ENCODE assay signal across 13 cellular contexts in genomic region chr2:161384864-161385263, GRCh38. TPM values are rescaled to one million over a fixed set of nuclear protein-coding genes. Genes with fewer than 3 reads are reported as not detected.
DNase-seq lines count a peak whose midpoint lies in the region; ATAC-seq and TF ChIP-seq lines count a peak whose summit lies in the region.
"Had no signal": no experiment of that assay in that cellular context is flagged by ENCODE, and none has a peak within 500 bp of the region (broad histone marks: within the 10 kb centered on the region; RNA-seq: fewer than 3 reads in every experiment).

No MANE protein-coding gene starts in this region.

- no peaks in the 10 kb centered on the region for H3K79me2 ChIP-seq in OCI-LY7 (ENCODE audit: insufficient read depth, low read depth, low read length)

- no peak overlapping the region for H2AFZ ChIP-seq in OCI-LY7 (ENCODE audit: low read length)

- H3K36me3 ChIP-seq in mucosa of descending colon (ENCODE audit: low read depth) (no peaks in the 10 kb centered on the region), OCI-LY7 (ENCODE audit: insufficient read depth, low read length) (peaks cover 43% of the 10 kb centered on the region)

- no peak overlapping the region for H3K27ac ChIP-seq in OCI-LY7 (ENCODE audit: low read depth, low read length, poor library complexity, severe bottlenecking)
- H3K27ac ChIP-seq: stomach had no signal

- no peaks in the 10 kb centered on the region for H4K20me1 ChIP-seq in OCI-LY7 (ENCODE audit: insufficient read depth, low read length)

- H3K4me3 ChIP-seq in mucosa of descending colon: no peak overlapping the region
- H3K4me3 ChIP-seq in OCI-LY7 (ENCODE audit: low read depth, low read length, poor library complexity, severe bottlenecking): no peak overlapping the region
- H3K4me3 ChIP-seq: HAP-1, stomach had no signal

- CTCF ChIA-PET in activated naive CD4-positive, alpha-beta T cell treated with anti-CD3 and anti-CD28 coated beads for 36 hours (lab: Charles Lee): no interaction called here
- CTCF ChIA-PET in OCI-LY7 (lab: Charles Lee; ENCODE audit: unreplicated experiment): no interaction called here

- H3K4me2 ChIP-seq in OCI-LY7 (ENCODE audit: low read length): no peak overlapping the region

- H3K4me1 ChIP-seq in mucosa of descending colon (ENCODE audit: low read depth) (no peaks in the 10 kb centered on the region), OCI-LY7 (ENCODE audit: insufficient read depth, low read length, poor library complexity, severe bottlenecking) (no peaks in the 10 kb centered on the region)
- H3K4me1 ChIP-seq: stomach had no signal

- no peaks in the 10 kb centered on the region for H3K27me3 Mint-ChIP-seq in activated naive CD4-positive, alpha-beta T cell treated with anti-CD3 and anti-CD28 coated beads for 36 hours (ENCODE audit: low read depth)

- H3K27ac Mint-ChIP-seq in activated naive CD4-positive, alpha-beta T cell treated with anti-CD3 and anti-CD28 coated beads for 36 hours: no peak overlapping the region
- no peak overlapping the region for H3K27ac Mint-ChIP-seq in stimulated activated effector memory CD8-positive, alpha-beta T cell treated with anti-CD3 and anti-CD28 coated beads, Interleukin-12 subunit alpha, Interleukin-12 subunit beta, amount 100 ng/mL, for 72 hours

- peaks cover 20% of the 10 kb centered on the region for H3K36me3 Mint-ChIP-seq in activated naive CD4-positive, alpha-beta T cell treated with anti-CD3 and anti-CD28 coated beads for 36 hours (ENCODE audit: low read depth)
- H3K36me3 Mint-ChIP-seq in stimulated activated effector memory CD8-positive, alpha-beta T cell treated with anti-CD3 and anti-CD28 coated beads, Interleukin-12 subunit alpha, Interleukin-12 subunit beta, amount 100 ng/mL, for 72 hours: peaks cover 33% of the 10 kb centered on the region

- ATAC-seq in HG02588 (IDR thresholded peaks at IDR 0.05; ENCODE audit: unreplicated experiment) (peak; percentile 73), HG03558 (IDR thresholded peaks at IDR 0.05; ENCODE audit: extremely low read depth, unreplicated experiment) (peak; percentile 70), Right ventricle myocardium inferior (no peak), mucosa of descending colon (no peak)
- peak; percentile 81 for ATAC-seq in stimulated activated effector memory CD8-positive, alpha-beta T cell treated with anti-CD3 and anti-CD28 coated beads, Interleukin-12 subunit alpha, Interleukin-12 subunit beta, amount 100 ng/mL, for 72 hours

- no peaks in the 10 kb centered on the region for H3K9me2 ChIP-seq in OCI-LY7 (ENCODE audit: insufficient read depth, low read length)

- H3K9me3 ChIP-seq in mucosa of descending colon: no peaks in the 10 kb centered on the region
- no peaks in the 10 kb centered on the region for H3K9me3 ChIP-seq in OCI-LY7 (ENCODE audit: low read length)
- H3K9me3 ChIP-seq: HAP-1, stomach had no signal

- no peak overlapping the region for H3K4me3 Mint-ChIP-seq in activated naive CD4-positive, alpha-beta T cell treated with anti-CD3 and anti-CD28 coated beads for 36 hours
- no peak overlapping the region for H3K4me3 Mint-ChIP-seq in stimulated activated effector memory CD8-positive, alpha-beta T cell treated with anti-CD3 and anti-CD28 coated beads, Interleukin-12 subunit alpha, Interleukin-12 subunit beta, amount 100 ng/mL, for 72 hours

- peaks cover 11% of the 10 kb centered on the region for H3K4me1 Mint-ChIP-seq in activated naive CD4-positive, alpha-beta T cell treated with anti-CD3 and anti-CD28 coated beads for 36 hours (ENCODE audit: low read depth)
- no peaks in the 10 kb centered on the region for H3K4me1 Mint-ChIP-seq in stimulated activated effector memory CD8-positive, alpha-beta T cell treated with anti-CD3 and anti-CD28 coated beads, Interleukin-12 subunit alpha, Interleukin-12 subunit beta, amount 100 ng/mL, for 72 hours

- POLR2A ChIA-PET in OCI-LY7 (lab: Charles Lee): interaction anchor here (1.2 kb wide), 1 partner anchor 15 kb away, joined by 3 read pairs; no protein-coding TSS in a partner anchor

- no TSS peak for BruUV-seq in OCI-LY7 (replicated peaks; lab: Mats Ljungman, UMichigan)

- peak; percentile 18 for DNase-seq in activated naive CD4-positive, alpha-beta T cell treated with anti-CD3 and anti-CD28 coated beads for 36 hours
- DNase-seq in activated naive CD4-positive, alpha-beta T cell (lab: John Stamatoyannopoulos, UW): no peak
- no peak for DNase-seq in stimulated activated effector memory CD8-positive, alpha-beta T cell treated with anti-CD3 and anti-CD28 coated beads, Interleukin-12 subunit alpha, Interleukin-12 subunit beta, amount 100 ng/mL, for 72 hours (ENCODE audit: low spot score in 2 of 2)
- DNase-seq in Right ventricle myocardium inferior (ENCODE audit: missing footprints) (no peak), mucosa of descending colon (no peak), OCI-LY7 (ENCODE audit: low spot score) (no peak)
- DNase-seq: activated CD4-positive, alpha-beta T cell treated with anti-CD3 and anti-CD28 coated beads for 1 hour; C1 segment of cervical spinal cord; NCI-H524 treated with DMSO at 0.1 percent for 48 hours; stomach had no signal

- intact Hi-C loops in activated naive CD4-positive, alpha-beta T cell treated with anti-CD3 and anti-CD28 coated beads for 36 hours (cut with micrococcal nuclease): no loop called here
- intact Hi-C loops in Right ventricle myocardium inferior (cut with DNase I): no loop called here
- intact Hi-C loops in mucosa of descending colon (cut with DNase I, micrococcal nuclease): no loop called here
- intact Hi-C loops in OCI-LY7 (cut with micrococcal nuclease; ENCODE audit: unreplicated experiment): no loop called here

- H3K9me3 Mint-ChIP-seq in activated naive CD4-positive, alpha-beta T cell treated with anti-CD3 and anti-CD28 coated beads for 36 hours: no peaks in the 10 kb centered on the region
- H3K9me3 Mint-ChIP-seq in stimulated activated effector memory CD8-positive, alpha-beta T cell treated with anti-CD3 and anti-CD28 coated beads, Interleukin-12 subunit alpha, Interleukin-12 subunit beta, amount 100 ng/mL, for 72 hours: no peaks in the 10 kb centered on the region

- no peak for TF ChIP-seq CTCF in mucosa of descending colon (IDR thresholded peaks at IDR 0.05)
- TF ChIP-seq CTCF in OCI-LY7 (conservative IDR thresholded peaks at IDR 0.05; ENCODE audit: low read length): no peak

RNA-seq across cellular contexts. Expression of gene TBR1, which starts 31.2 kb away (rescaled TPM):
- total RNA-seq in activated naive CD4-positive, alpha-beta T cell treated with anti-CD3 and anti-CD28 coated beads for 36 hours: not detected
- not detected for total RNA-seq in Right ventricle myocardium inferior
- not detected for total RNA-seq in mucosa of descending colon
- total RNA-seq in OCI-LY7 (2014; rRNA removed; shearing (Covaris generic)): 0.03 and 0.05 TPM in 2 replicates
- 0.06 TPM in 1 of 2 replicates, not detected in the other for total RNA-seq in OCI-LY7 (2022)
- total RNA-seq: stomach had no signal

Comparison
In these comparisons a context has a peak if more than half of its experiments do, and no peak if none do; other contexts are left out.
1. ATAC-seq: peak in HG02588 (single experiment), HG03558 (single experiment) and stimulated activated effector memory CD8-positive, alpha-beta T cell treated with anti-CD3 and anti-CD28 coated beads, Interleukin-12 subunit alpha, Interleukin-12 subunit beta, amount 100 ng/mL, for 72 hours (single experiment); none in Right ventricle myocardium inferior (single experiment) and mucosa of descending colon (single experiment).